Comparison of ENCODE assay signal across 8 cellular contexts in the genomic region with DNA sequence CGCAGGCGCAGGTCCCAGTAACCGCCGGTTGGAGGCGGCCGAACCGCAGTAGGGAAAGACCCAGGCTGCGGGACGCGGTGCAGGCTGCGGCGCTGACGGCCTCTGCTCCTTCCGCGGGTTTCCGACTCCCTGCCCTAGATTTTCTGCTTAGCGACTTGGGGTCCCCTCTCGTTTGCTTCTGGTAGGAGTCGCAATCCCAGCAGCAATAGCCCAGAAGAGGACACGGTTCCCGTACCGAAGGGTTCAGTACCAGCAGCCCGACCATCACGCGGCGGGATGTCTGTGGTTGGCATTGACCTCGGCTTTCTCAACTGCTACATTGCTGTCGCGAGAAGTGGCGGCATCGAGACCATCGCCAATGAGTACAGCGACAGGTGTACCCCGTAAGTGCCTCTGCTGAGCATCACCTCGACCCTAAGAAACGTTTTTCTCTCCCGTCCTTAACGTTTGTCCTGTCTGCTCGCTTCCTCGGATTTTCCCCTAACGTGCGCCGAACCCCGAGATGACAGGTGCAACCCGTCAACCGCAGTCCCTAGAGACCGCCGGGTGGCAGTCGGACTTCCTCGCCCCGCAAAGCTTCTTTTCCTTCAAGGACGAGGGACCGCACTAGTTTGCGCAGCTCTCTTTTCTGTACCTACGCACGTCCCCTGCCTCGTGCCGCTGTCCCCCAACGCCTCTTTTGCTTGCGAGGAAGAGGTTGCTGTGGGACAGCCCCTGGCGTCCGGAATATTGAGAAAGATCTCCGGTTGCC. TPM values are rescaled to one million over a fixed set of nuclear protein-coding genes. Genes with fewer than 3 reads are reported as not detected.
DNase-seq lines count a peak whose midpoint lies in the region; ATAC-seq lines count a peak whose summit lies in the region.

A gene (plus strand): TSS at position 48 of the 751 bp plus-strand sequence. CDS start 229 bp downstream, at position 277.

- peak; percentile 41 for ATAC-seq in HG03280 (IDR thresholded peaks at IDR 0.05; ENCODE audit: unreplicated experiment)

- H3K36me3 ChIP-seq in CD4-positive, alpha-beta memory T cell (ENCODE audit: insufficient read depth, low read length) = no peaks in the 10 kb centered on the region
- H3K36me3 ChIP-seq in esophagus (ENCODE audit: control insufficient read depth in 2 of 2, insufficient read depth in 2 of 2, low read length in 1 of 2) (no peaks in the 10 kb centered on the region), muscle layer of colon (ENCODE audit: insufficient read depth, low read length) (no peaks in the 10 kb centered on the region)

- CTCF ChIA-PET in CD4-positive, alpha-beta memory T cell (lab: Charles Lee; ENCODE audit: partially characterized antibody) = no interaction called here

- H3K27me3 Mint-ChIP-seq in CD4-positive, alpha-beta memory T cell = peaks cover 38 to 51% of the 10 kb centered on the region in 2 donors

- peak within 1 kb of the TSS; percentile 92 for H3K9ac ChIP-seq in muscle layer of colon (ENCODE audit: low read length)

- H3K27ac ChIP-seq in CD4-positive, alpha-beta memory T cell (ENCODE audit: low read depth, low read length) = no peak within 1 kb of the TSS
- H3K27ac ChIP-seq in esophagus (ENCODE audit: low read depth in 2 of 2, low read length in 1 of 2) (peak within 1 kb of the TSS; percentile 80 to 96), muscle layer of colon (ENCODE audit: low read depth, low read length) (peak within 1 kb of the TSS; percentile 82), substantia nigra (ENCODE audit: low read depth, low read length, poor library complexity, severe bottlenecking) (peak within 1 kb of the TSS; percentile 73)

- peaks cover 11% of the 10 kb centered on the region for H3K4me1 ChIP-seq in CD4-positive, alpha-beta memory T cell (ENCODE audit: insufficient read depth, low read length)
- H3K4me1 ChIP-seq in esophagus (ENCODE audit: control insufficient read depth in 2 of 2, insufficient read depth in 2 of 2, low read length in 1 of 2) (no peaks in the 10 kb centered on the region), muscle layer of colon (ENCODE audit: insufficient read depth, low read length) (peaks cover 18% of the 10 kb centered on the region)

- intact Hi-C loops in CD4-positive, alpha-beta memory T cell (cut with micrococcal nuclease) = loop anchor here (5.0 kb wide), 1 partner anchor 185 kb away; a partner anchor contains a TSS

- POLR2A ChIA-PET in CD4-positive, alpha-beta memory T cell (lab: Charles Lee; ENCODE audit: partially characterized antibody) = no interaction called here

- H3K9me3 ChIP-seq in CD4-positive, alpha-beta memory T cell (ENCODE audit: control insufficient read depth in 1 of 2, low read length in 2 of 2) = no peaks in the 10 kb centered on the region
- no peaks in the 10 kb centered on the region for H3K9me3 ChIP-seq in esophagus (ENCODE audit: control insufficient read depth in 2 of 2, insufficient read depth in 1 of 2, low read depth in 1 of 2, low read length in 1 of 2)
- no peaks in the 10 kb centered on the region for H3K9me3 ChIP-seq in muscle layer of colon (ENCODE audit: low read length)

- H3K9me3 Mint-ChIP-seq in CD4-positive, alpha-beta memory T cell = peaks cover 0 to 2% (median 0%) of the 10 kb centered on the region in 8 donors

- 0% methylated on average over 62 to 63 of the region's 63 CpGs for WGBS in esophagus, 2 donors

- H3K36me3 Mint-ChIP-seq in CD4-positive, alpha-beta memory T cell = no peaks in the 10 kb centered on the region

- peaks cover 16% of the 10 kb centered on the region for H3K27me3 ChIP-seq in CD4-positive, alpha-beta memory T cell (ENCODE audit: insufficient read depth, low read length)
- H3K27me3 ChIP-seq in esophagus (ENCODE audit: control insufficient read depth in 1 of 2, insufficient read depth in 2 of 2, low read length in 2 of 2) (no peaks in the 10 kb centered on the region), muscle layer of colon (ENCODE audit: control insufficient read depth in 1 of 2, insufficient read depth in 2 of 2, low read length in 2 of 2) (no peaks in the 10 kb centered on the region)

- peak within 1 kb of the TSS; percentile 57 to 81 for H3K4me3 ChIP-seq in CD4-positive, alpha-beta memory T cell (ENCODE audit: low read length in 2 of 2)
- H3K4me3 ChIP-seq in esophagus (ENCODE audit: low read depth in 1 of 2, low read length in 2 of 2) (peak within 1 kb of the TSS; percentile 71 to 80), muscle layer of colon (ENCODE audit: low read depth in 1 of 2, low read length in 2 of 2) (peak within 1 kb of the TSS; percentile 70 to 99)

- peak; percentile 24 to 34 (median 30) for DNase-seq in CD4-positive, alpha-beta memory T cell
- peak; percentile 39 for DNase-seq in GM19238 (ENCODE audit: insufficient read length, low spot score)
- peak; percentile 74 for DNase-seq in NCI-H69 (lab: John Stamatoyannopoulos, UW)
- DNase-seq in activated CD8-positive, alpha-beta memory T cell treated with anti-CD3 and anti-CD28 coated beads for 48 hours (ENCODE audit: low read depth in 2 of 3, low spot score in 2 of 3) = peak; percentile 16 to 33 (median 19)
- DNase-seq in substantia nigra (lab: John Stamatoyannopoulos, UW) = peak in 43 of 49 donors; percentile 10 to 80 (median 52)

- peaks cover 10 to 24% (median 17%) of the 10 kb centered on the region in 4 donors for H3K4me1 Mint-ChIP-seq in CD4-positive, alpha-beta memory T cell

- peak within 1 kb of the TSS; percentile 88 to 96 (median 92) for H3K4me3 Mint-ChIP-seq in CD4-positive, alpha-beta memory T cell

- peak within 1 kb of the TSS in 5 of 7 donors; percentile 29 to 89 (median 49) for H3K27ac Mint-ChIP-seq in CD4-positive, alpha-beta memory T cell

RNA-seq across cellular contexts. Expression of the gene that starts here (rescaled TPM):
- total RNA-seq in CD4-positive, alpha-beta memory T cell = not detected
- polyA plus RNA-seq in CD4-positive, alpha-beta memory T cell = not detected
- 10 to 100 TPM in 1 of 2 donors, 1 to 10 TPM in 1; 4.4 to 11.6 TPM for polyA plus RNA-seq in esophagus

Comparison
In these comparisons a context has a peak if more than half of its experiments do, and no peak if none do; other contexts are left out.
1. RNA of the gene that starts here (polyA plus RNA-seq): 4.4 to 11.6 TPM in esophagus; not detected in CD4-positive, alpha-beta memory T cell; every median in the first group is over 4 times any median in the second.
2. Peak in DNase-seq and H3K4me3 ChIP-seq in CD4-positive, alpha-beta memory T cell; RNA of the gene not detected or under 1 TPM.
3. DNase-seq: peak in every context shown above with its lines; median percentile 74 in NCI-H69; 52 in substantia nigra; 39 in GM19238; 30 in CD4-positive, alpha-beta memory T cell; 19 in activated CD8-positive, alpha-beta memory T cell treated with anti-CD3 and anti-CD28 coated beads for 48 hours.
4. Peak in every context shown above with its lines, with median percentiles within 50 percentile points of each other: H3K4me3 ChIP-seq.